In the genomic region with DNA sequence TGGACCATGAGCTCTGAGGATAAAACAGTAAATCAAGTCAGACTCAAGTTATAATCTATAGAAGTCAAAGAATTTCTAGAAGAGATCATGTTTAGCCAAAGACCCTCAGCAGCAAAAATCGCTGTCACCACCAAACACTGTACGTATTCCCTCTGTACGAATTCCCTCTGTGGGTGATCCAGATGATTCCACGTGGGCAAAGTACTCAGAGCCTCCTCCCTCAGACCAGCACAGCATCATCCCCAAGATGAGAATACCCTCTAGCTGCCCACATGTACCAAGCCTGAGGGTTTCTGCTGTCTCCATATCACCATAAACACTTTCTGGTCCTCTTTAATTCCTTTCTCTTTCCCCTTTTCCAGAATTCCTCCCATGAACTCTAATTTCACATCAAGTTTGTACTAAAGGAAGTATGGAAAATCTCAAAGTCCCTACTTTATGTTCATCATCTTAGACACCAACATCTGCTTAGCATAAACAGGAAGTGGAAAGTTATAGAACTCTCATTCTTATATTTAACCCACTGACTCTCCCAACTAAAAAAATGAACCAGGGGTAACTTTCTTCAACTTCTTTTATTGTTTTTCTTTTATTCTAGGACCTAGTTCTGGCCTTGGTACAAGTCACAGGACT, we compare ENCODE assay signal across 15 cellular contexts. TPM values are rescaled to one million over a fixed set of nuclear protein-coding genes. Genes with fewer than 3 reads are reported as not detected.
DNase-seq lines count a peak whose midpoint lies in the region; ATAC-seq and TF ChIP-seq lines count a peak whose summit lies in the region.
"Had no signal": no experiment of that assay in that cellular context is flagged by ENCODE, and none has a peak within 500 bp of the region (broad histone marks: within the 10 kb centered on the region; RNA-seq: fewer than 3 reads in every experiment).

No MANE protein-coding gene starts in this region.

- no peaks in the 10 kb centered on the region for H3K27me3 Mint-ChIP-seq in Caco-2 (ENCODE audit: insufficient read depth, unreplicated experiment)

- intact Hi-C loops in left ventricle myocardium inferior (cut with micrococcal nuclease) (no loop called here), left cardiac atrium (cut with DNase I) (loop anchor here (10.0 kb wide), 2 partner anchors 49 to 69 kb away; partner anchors contain the start of gene MPZL3 (in 1 of the 2)), OCI-LY7 (cut with micrococcal nuclease; ENCODE audit: unreplicated experiment) (no loop called here), transverse colon (cut with DNase I; ENCODE audit: low total_unique reads) (no loop called here), Caco-2 (cut with micrococcal nuclease; ENCODE audit: unreplicated experiment) (no loop called here)

- POLR2A ChIA-PET in OCI-LY7 (lab: Charles Lee), result interaction anchor here (1.0 kb wide), 1 partner anchor 31 kb away, joined by 3 read pairs; no protein-coding TSS in a partner anchor
- POLR2A ChIA-PET in Caco-2 (lab: Charles Lee), result no interaction called here

- no peaks in the 10 kb centered on the region for H4K20me1 ChIP-seq in OCI-LY7 (ENCODE audit: insufficient read depth, low read length)

- H3K4me2 ChIP-seq in OCI-LY7 (ENCODE audit: low read length), result peak overlapping the region; percentile 49

- no peaks in the 10 kb centered on the region; the same call in 1 of the 2 replicates for H3K9me2 ChIP-seq in OCI-LY7 (ENCODE audit: insufficient read depth, low read length)

- H3K27ac ChIP-seq in left ventricle myocardium inferior (replicated peaks) (peak overlapping the region; percentile 7), OCI-LY7 (ENCODE audit: low read depth, low read length, poor library complexity, severe bottlenecking) (peak overlapping the region; percentile 16), transverse colon (peak overlapping the region; percentile 14 to 65 (median 24))
- H3K27ac ChIP-seq: epithelial cell of prostate, WERI-Rb-1 had no signal

- H2AFZ ChIP-seq in OCI-LY7 (ENCODE audit: low read length), result peak overlapping the region; percentile 93

- H3K9me3 Mint-ChIP-seq in Caco-2 (ENCODE audit: unreplicated experiment), result no peaks in the 10 kb centered on the region

- H3K4me3 ChIP-seq in left ventricle myocardium inferior (no peak overlapping the region), OCI-LY7 (ENCODE audit: low read depth, low read length, poor library complexity, severe bottlenecking) (peak overlapping the region; percentile 5), fibroblast of villous mesenchyme (ENCODE audit: low read depth, low read length) (no peak overlapping the region), transverse colon (no peak overlapping the region), Caco-2 (ENCODE audit: low read depth, low read length) (no peak overlapping the region)

- H3K36me3 Mint-ChIP-seq in Caco-2 (ENCODE audit: insufficient read depth, unreplicated experiment), result no peaks in the 10 kb centered on the region

- H3K4me1 Mint-ChIP-seq in Caco-2 (ENCODE audit: low read depth, unreplicated experiment), result peaks cover 20% of the 10 kb centered on the region

- BruUV-seq in OCI-LY7 (replicated peaks; lab: Mats Ljungman, UMichigan) (no TSS peak), Caco-2 (replicated peaks; lab: Mats Ljungman, UMichigan) (no TSS peak)

- H3K27ac Mint-ChIP-seq in Caco-2 (ENCODE audit: unreplicated experiment), result no peak overlapping the region

- H3K4me1 ChIP-seq in left ventricle myocardium inferior (peaks cover 10% of the 10 kb centered on the region), OCI-LY7 (ENCODE audit: insufficient read depth, low read length, poor library complexity, severe bottlenecking) (peaks cover 12% of the 10 kb centered on the region), transverse colon (peaks cover 9 to 50% (median 23%) of the 10 kb centered on the region in 4 donors), Caco-2 (peaks cover 77% of the 10 kb centered on the region)

- TF ChIP-seq EP300 in transverse colon (IDR thresholded peaks at IDR 0.05; ENCODE audit: low read depth), result no peak

- H3K4me3 Mint-ChIP-seq in Caco-2 (ENCODE audit: unreplicated experiment), result no peak overlapping the region

- 74 to 88% methylated on average over 4 of the region's 4 CpGs for WGBS in transverse colon (ENCODE audit: low coverage in 1 of 2), 2 donors

- no peaks in the 10 kb centered on the region for H3K79me2 ChIP-seq in OCI-LY7 (ENCODE audit: insufficient read depth, low read depth, low read length)

- CTCF ChIA-PET in OCI-LY7 (lab: Charles Lee; ENCODE audit: unreplicated experiment) (interaction anchor here (1.1 kb wide), 1 partner anchor 83 kb away, joined by 3 read pairs; no protein-coding TSS in a partner anchor), Caco-2 (lab: Charles Lee) (interaction anchor here (1.1 kb wide), 1 partner anchor 8 kb away, joined by 3 read pairs; no protein-coding TSS in a partner anchor)

- no peak for DNase-seq in left ventricle myocardium inferior
- DNase-seq in left cardiac atrium, result no peak
- DNase-seq in OCI-LY7 (ENCODE audit: low spot score), result peak; percentile 27
- peak; percentile 5 for DNase-seq in fibroblast of villous mesenchyme (ENCODE audit: low read depth)
- no peak for DNase-seq in transverse colon
- DNase-seq in germinal center (ENCODE audit: low spot score), result no peak
- no peak for DNase-seq in Caco-2
- DNase-seq: activated effector memory CD4-positive, alpha-beta T cell treated with Interleukin-2 at 50 U/mL for 16 hours; NCI-H526; stimulated activated CD4-positive, alpha-beta T cell treated with anti-CD3 and anti-CD28 coated beads, Interleukin-4, amount 100 ng/mL, for 1 hour; WERI-Rb-1 had no signal

- in situ Hi-C loops in transverse colon (cut with MboI; ENCODE audit: low pct_ligation_motif_present in 1 of 4, low pct_unique_long_range_greater_than_20kb in 1 of 4, low sequenced_read_pairs in 3 of 4), result loop anchor here in 1 of 4 donors (10.0 kb wide), 1 partner anchor 79 kb away; no protein-coding TSS in a partner anchor

- no peaks in the 10 kb centered on the region for H3K9me3 ChIP-seq in left ventricle myocardium inferior (replicated peaks)
- H3K9me3 ChIP-seq in OCI-LY7 (ENCODE audit: low read length), result no peaks in the 10 kb centered on the region
- no peaks in the 10 kb centered on the region for H3K9me3 ChIP-seq in transverse colon
- H3K9me3 ChIP-seq in Caco-2, result no peaks in the 10 kb centered on the region

- no peak for TF ChIP-seq POLR2A in transverse colon (IDR thresholded peaks at IDR 0.05)

- H3K36me3 ChIP-seq in left ventricle myocardium inferior (no peaks in the 10 kb centered on the region), OCI-LY7 (ENCODE audit: insufficient read depth, low read length) (no peaks in the 10 kb centered on the region), transverse colon (no peaks in the 10 kb centered on the region), Caco-2 (ENCODE audit: control insufficient read depth, insufficient read depth, low read length) (0 out of 2 replicates have a peak, but pooled peaks cover 2% of the 10 kb centered on the region)
- H3K36me3 ChIP-seq: WERI-Rb-1 had no signal

- TF ChIP-seq CTCF in left ventricle myocardium inferior (IDR thresholded peaks at IDR 0.05; ENCODE audit: borderline replicate concordance) (no peak), OCI-LY7 (conservative IDR thresholded peaks at IDR 0.05; ENCODE audit: low read length) (no peak), fibroblast of villous mesenchyme (IDR thresholded peaks at IDR 0.05; ENCODE audit: insufficient read depth, low read depth, low read length) (no peak), transverse colon (IDR thresholded peaks at IDR 0.05) (no peak), Caco-2 (IDR thresholded peaks at IDR 0.05; ENCODE audit: insufficient read depth in 1 of 2, low read depth in 1 of 2, low read length in 1 of 2, severe bottlenecking in 1 of 2, unreplicated experiment in 1 of 2) (no peak)

- no peaks in the 10 kb centered on the region for H3K27me3 ChIP-seq in left ventricle myocardium inferior (ENCODE audit: low read depth)
- no peaks in the 10 kb centered on the region for H3K27me3 ChIP-seq in transverse colon
- no peaks in the 10 kb centered on the region for H3K27me3 ChIP-seq in Caco-2 (replicated peaks; ENCODE audit: control insufficient read depth, insufficient read depth, low read length)

- ATAC-seq in left cardiac atrium (no peak), SK-N-SH treated with all-trans-retinoic acid at 6 μM for 48 hours (no peak)

TF ChIP-seq in SK-N-SH treated with all-trans-retinoic acid at 6 μM for 48 hours, 23 proteins besides CTCF, POLR2A, EP300 and RAD21 (continues in another document):
- TF ChIP-seq BACH2 (CRISPR knock-in tag; IDR thresholded peaks at IDR 0.05; ENCODE audit: borderline replicate concordance) (no peak), TOX (CRISPR knock-in tag; IDR thresholded peaks at IDR 0.05; ENCODE audit: borderline replicate concordance) (no peak), RARB (CRISPR knock-in tag; IDR thresholded peaks at IDR 0.05) (no peak)

RNA-seq across cellular contexts. Expression of gene JAML, which starts 18.7 kb away (rescaled TPM):
- total RNA-seq in left ventricle myocardium inferior (2.9 TPM), left cardiac atrium (1 to 10 TPM; 2.5 to 5.3 TPM), OCI-LY7 (2022) (0.63 and 0.74 TPM in 2 replicates), fibroblast of villous mesenchyme (not detected in 2 replicates), transverse colon (10 to 100 TPM in 2 of 4 donors, 1 to 10 TPM in 2; 3.2 to 15.1 (median 8.0) TPM), Caco-2 (2022) (8.9 and 12.0 TPM in 2 replicates)
- 0.73 and 1.4 TPM in 2 replicates for total RNA-seq in OCI-LY7 (2014; rRNA removed; shearing (Covaris generic))
- total RNA-seq: bronchial epithelial cell, G401 had no signal

RNA-seq across cellular contexts. Expression of gene SCN2B, which starts 29.7 kb away (rescaled TPM):
- total RNA-seq in left ventricle myocardium inferior (24.9 TPM), left cardiac atrium (10 to 100 TPM in 1 of 2 donors, 1 to 10 TPM in 1; 3.3 to 10.1 TPM), OCI-LY7 (2022) (0.10 TPM in 1 of 2 replicates, not detected in the other), fibroblast of villous mesenchyme (not detected in 2 replicates), transverse colon (under 1 TPM in 2 of 4 donors, not detected in 2; 0.14 to 0.37 TPM), Caco-2 (2022) (0.09 TPM in 1 of 2 replicates, not detected in the other)
- total RNA-seq in OCI-LY7 (2014; rRNA removed; shearing (Covaris generic)), result 0.06 TPM in 1 of 2 replicates, not detected in the other

RNA-seq across cellular contexts. Expression of gene MPZL3, which starts 46.1 kb away (rescaled TPM):
- 2.7 TPM for total RNA-seq in left ventricle myocardium inferior
- total RNA-seq in left cardiac atrium, result 1 to 10 TPM; 1.0 to 1.1 TPM
- 1.9 and 2.2 TPM in 2 replicates for total RNA-seq in OCI-LY7 (2014; rRNA removed; shearing (Covaris generic))
- total RNA-seq in OCI-LY7 (2022), result 5.8 and 6.9 TPM in 2 replicates
- 0.32 and 0.86 TPM in 2 replicates for total RNA-seq in fibroblast of villous mesenchyme
- total RNA-seq in transverse colon, result 10 to 100 TPM in 2 of 4 donors, 1 to 10 TPM in 2; 2.4 to 15.2 (median 8.2) TPM
- total RNA-seq in Caco-2 (2022), result 29.6 and 31.8 TPM in 2 replicates
- total RNA-seq: G401 had no signal

RNA-seq across cellular contexts. Expression of gene SCN4B, which starts 53.5 kb away (rescaled TPM):
- total RNA-seq in left ventricle myocardium inferior (12.9 TPM), left cardiac atrium (10 to 100 TPM in 1 of 2 donors, 1 to 10 TPM in 1; 5.9 to 11.3 TPM), OCI-LY7 (2022) (not detected in 2 replicates), fibroblast of villous mesenchyme (not detected in 2 replicates), transverse colon (1 to 10 TPM in 1 of 4 donors, under 1 TPM in 2, not detected in 1; 0.41 to 1.1 (median 0.75) TPM), Caco-2 (2022) (0.70 TPM in 2 replicates)
- not detected in 2 replicates for total RNA-seq in OCI-LY7 (2014; rRNA removed; shearing (Covaris generic))
- total RNA-seq: G401 had no signal

RNA-seq across cellular contexts. Expression of gene MPZL2, which starts 58.0 kb away (rescaled TPM):
- total RNA-seq in left ventricle myocardium inferior (13.4 TPM), left cardiac atrium (10 to 100 TPM; 11.6 to 47.8 TPM), OCI-LY7 (2022) (not detected in 2 replicates), fibroblast of villous mesenchyme (not detected in 2 replicates), transverse colon (10 to 100 TPM; 59.5 to 86.5 (median 75.0) TPM), Caco-2 (2022) (69.9 and 80.2 TPM in 2 replicates)
- total RNA-seq in OCI-LY7 (2014; rRNA removed; shearing (Covaris generic)), result not detected in 2 replicates
- total RNA-seq: G401 had no signal

Comparison
In these comparisons a context has a peak if more than half of its experiments do, and no peak if none do; other contexts are left out.
1. intact Hi-C loops: an anchor here in left cardiac atrium (10.0 kb wide); none called in left ventricle myocardium inferior, OCI-LY7, transverse colon and Caco-2.
2. DNase-seq: peak in OCI-LY7 (single experiment) and fibroblast of villous mesenchyme (single experiment); none in left ventricle myocardium inferior (single experiment), left cardiac atrium (single experiment), transverse colon (single experiment), germinal center (single experiment) and Caco-2 (0 of 2).
3. Peak in every context shown above with its lines, with median percentiles within 50 percentile points of each other: H3K27ac ChIP-seq.